Comparison of ENCODE assay signal across 28 cellular contexts in the genomic region with DNA sequence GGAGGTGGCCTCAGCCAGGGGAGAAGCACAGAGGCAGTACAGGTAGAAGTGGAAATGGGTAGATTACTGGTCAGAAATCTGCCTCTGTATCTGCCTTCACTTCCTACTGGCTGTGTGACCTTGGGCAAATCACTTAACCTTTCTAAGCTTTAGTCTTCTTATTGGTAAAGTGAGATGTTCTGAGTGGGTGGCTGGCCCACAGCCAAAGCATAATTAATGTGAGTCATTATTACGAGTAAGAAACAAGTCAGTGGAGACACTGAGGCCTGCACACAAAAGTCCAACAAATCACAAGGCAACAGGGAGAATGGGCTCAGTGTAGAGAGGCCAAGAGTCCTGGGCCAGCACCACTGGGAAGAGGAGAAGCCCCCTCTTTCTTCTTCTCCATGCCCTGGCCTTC. TPM values are rescaled to one million over a fixed set of nuclear protein-coding genes. Genes with fewer than 3 reads are reported as not detected.
DNase-seq lines count a peak whose midpoint lies in the region; ATAC-seq and TF ChIP-seq lines count a peak whose summit lies in the region.
"Had no signal": no experiment of that assay in that cellular context is flagged by ENCODE, and none has a peak within 500 bp of the region (broad histone marks: within the 10 kb centered on the region; RNA-seq: fewer than 3 reads in every experiment).

No MANE protein-coding gene starts in this region.

- no TSS peak for BruUV-seq in MCF 10A (replicated peaks; lab: Mats Ljungman, UMichigan)

- no peak for TF ChIP-seq CTCF in MCF 10A (IDR thresholded peaks at IDR 0.05; ENCODE audit: unreplicated experiment)
- TF ChIP-seq CTCF in breast epithelium (IDR thresholded peaks at IDR 0.05): no peak
- no peak for TF ChIP-seq CTCF in epithelial cell of esophagus (IDR thresholded peaks at IDR 0.05; ENCODE audit: insufficient read depth, low read depth, low read length, missing control alignments)

- no peak overlapping the region for H3K4me3 Mint-ChIP-seq in MCF 10A (ENCODE audit: unreplicated experiment)
- H3K4me3 Mint-ChIP-seq: activated CD4-positive, alpha-beta memory T cell treated with anti-CD3 and anti-CD28 coated beads for 36 hours; neural progenitor cell had no signal

- H3K27ac Mint-ChIP-seq in MCF 10A (ENCODE audit: low read depth, unreplicated experiment): no peak overlapping the region
- H3K27ac Mint-ChIP-seq: activated CD4-positive, alpha-beta memory T cell treated with anti-CD3 and anti-CD28 coated beads for 36 hours; neural progenitor cell had no signal

- intact Hi-C loops in MCF 10A (cut with micrococcal nuclease) (no loop called here), breast epithelium (cut with DNase I; ENCODE audit: low total_unique reads) (no loop called here)

- DNase-seq in MCF 10A (ENCODE audit: unreplicated experiment) (peak; percentile 52), breast epithelium (ENCODE audit: low spot score in 2 of 2) (no peak), M059J (ENCODE audit: low read depth) (peak; percentile 64), epithelial cell of esophagus (ENCODE audit: low read depth) (peak; percentile 20), germinal center (ENCODE audit: low spot score) (no peak), NCI-H526 (lab: John Stamatoyannopoulos, UW) (no peak)
- DNase-seq: activated CD4-positive, alpha-beta memory T cell treated with anti-CD3 and anti-CD28 coated beads for 36 hours; activated CD4-positive, CD25-positive, alpha-beta regulatory T cell; activated CD8-positive, alpha-beta memory T cell treated with anti-CD3 and anti-CD28 coated beads, Interleukin-2, amount 50 U/mL, for 48 hours; activated effector memory CD4-positive, alpha-beta T cell treated with anti-CD3 and anti-CD28 coated beads, Interleukin-2, amount 50 U/mL, for 16 hours; central memory CD4-positive, alpha-beta T cell; GDM1; HCEC 1CT; heart left ventricle; Kasumi-1; left ventricle myocardium superior; NCI-H1092; NCI-H1694; NCI-H446; posterior cingulate gyrus; T-helper 1 cell had no signal

- H3K27me3 Mint-ChIP-seq in MCF 10A (ENCODE audit: insufficient read depth, unreplicated experiment): peaks cover 9% of the 10 kb centered on the region

- H3K27me3 ChIP-seq in breast epithelium: no peaks in the 10 kb centered on the region
- H3K27me3 ChIP-seq: BLaER1, heart left ventricle, neural progenitor cell, right atrium auricular region, tibial nerve had no signal

- POLR2A ChIA-PET in MCF 10A (lab: Yijun Ruan, JAX): interaction anchor here (1.3 to 2.5 kb wide), 2 partner anchors 12 to 14 kb away, joined by 3 to 7 read pairs; no protein-coding TSS in a partner anchor

- no peak overlapping the region for H3K27ac ChIP-seq in breast epithelium
- H3K27ac ChIP-seq: BLaER1, heart left ventricle, neural progenitor cell, right atrium auricular region, tibial nerve had no signal

- no peaks in the 10 kb centered on the region for H3K9me3 ChIP-seq in breast epithelium
- H3K9me3 ChIP-seq: BLaER1, right atrium auricular region, tibial nerve had no signal

- H3K9me3 Mint-ChIP-seq in MCF 10A (ENCODE audit: unreplicated experiment): no peaks in the 10 kb centered on the region
- H3K9me3 Mint-ChIP-seq: activated CD4-positive, alpha-beta memory T cell treated with anti-CD3 and anti-CD28 coated beads for 36 hours; neural progenitor cell had no signal

- CTCF ChIA-PET in MCF 10A (lab: Yijun Ruan, JAX): interaction anchor here (1.4 kb wide), 1 partner anchor 10 kb away, joined by 4 read pairs; no protein-coding TSS in a partner anchor

- H3K4me1 Mint-ChIP-seq in MCF 10A (ENCODE audit: insufficient read depth, unreplicated experiment): peaks cover 16% of the 10 kb centered on the region

- H3K36me3 Mint-ChIP-seq in MCF 10A (ENCODE audit: insufficient read depth, unreplicated experiment): no peaks in the 10 kb centered on the region
- H3K36me3 Mint-ChIP-seq: activated CD4-positive, alpha-beta memory T cell treated with anti-CD3 and anti-CD28 coated beads for 36 hours; neural progenitor cell had no signal

- H3K4me3 ChIP-seq in breast epithelium (no peak overlapping the region), epithelial cell of esophagus (ENCODE audit: low read length) (no peak overlapping the region)
- H3K4me3 ChIP-seq: BLaER1, heart left ventricle, neural progenitor cell, right atrium auricular region, smooth muscle cell, tibial nerve had no signal

- no peaks in the 10 kb centered on the region for H3K4me1 ChIP-seq in breast epithelium

- no peaks in the 10 kb centered on the region for H3K36me3 ChIP-seq in breast epithelium
- H3K36me3 ChIP-seq: BLaER1, heart left ventricle, neural progenitor cell, right atrium auricular region, tibial nerve had no signal

- TF ChIP-seq POLR2A in breast epithelium (IDR thresholded peaks at IDR 0.05): no peak

- ATAC-seq in HG02840 (IDR thresholded peaks at IDR 0.05; ENCODE audit: low FRiP score, unreplicated experiment): no peak
- ATAC-seq: heart left ventricle, left ventricle myocardium superior had no signal

RNA-seq across cellular contexts. Expression of gene NRN1, which starts 39.1 kb away (rescaled TPM):
- not detected in 2 replicates for total RNA-seq in MCF 10A (2022)
- 10 to 100 TPM in 2 of 3 donors, 1 to 10 TPM in 1; 8.9 to 81.4 (median 24.6) TPM for total RNA-seq in breast epithelium
- total RNA-seq in M059J (2014; rRNA removed; shearing (Covaris generic)): 105 and 115 TPM in 2 replicates
- total RNA-seq: fibroblast of villous mesenchyme, smooth muscle cell had no signal

Comparison
In these comparisons a context has a peak if more than half of its experiments do, and no peak if none do; other contexts are left out.
1. DNase-seq: peak in MCF 10A (single experiment), M059J (single experiment) and epithelial cell of esophagus (single experiment); none in breast epithelium (0 of 2), germinal center (single experiment) and NCI-H526 (0 of 2).